ENCODE assay signal across 1 cellular context in genomic region chr17:78258323-78259229, GRCh38.
A peak's percentile ranks its signal among the peaks of the same experiment; 100 is the strongest.
TF ChIP-seq lines count a peak whose summit lies in the region.

No MANE protein-coding gene starts in this region.

TF ChIP-seq in HepG2, 621 proteins besides CTCF, POLR2A, EP300 and RAD21 (continued from another document):
- TF ChIP-seq PATZ1 (CRISPR knock-in tag; IDR thresholded peaks at IDR 0.05) = peak; percentile 53; the same call in 1 of the 2 replicates
- TF ChIP-seq ZBTB21 (CRISPR knock-in tag; IDR thresholded peaks at IDR 0.05) = no peak
- TF ChIP-seq ZNF570 (CRISPR knock-in tag; IDR thresholded peaks at IDR 0.05; ENCODE audit: borderline replicate concordance) = no peak
- no peak for TF ChIP-seq ADNP (CRISPR knock-in tag; IDR thresholded peaks at IDR 0.05)
- no peak for TF ChIP-seq IKZF1 (IDR thresholded peaks at IDR 0.05)
- no peak for TF ChIP-seq ELF4 (CRISPR knock-in tag; IDR thresholded peaks at IDR 0.05; ENCODE audit: borderline replicate concordance)
- no peak for TF ChIP-seq NR2F6 (IDR thresholded peaks at IDR 0.05)
- TF ChIP-seq NR2F6 (CRISPR knock-in tag; IDR thresholded peaks at IDR 0.05) = peak; percentile 27; the same call in 1 of the 2 replicates
- TF ChIP-seq GABPB1 (CRISPR knock-in tag; IDR thresholded peaks at IDR 0.05) = peak; percentile 70; the same call in 1 of the 2 replicates
- no peak for TF ChIP-seq ZNF296 (CRISPR knock-in tag; conservative IDR thresholded peaks at IDR 0.05)
- TF ChIP-seq RAD51 (IDR thresholded peaks at IDR 0.05; ENCODE audit: borderline replicate concordance) = no peak
- TF ChIP-seq SOX5 (CRISPR knock-in tag; IDR thresholded peaks at IDR 0.05; ENCODE audit: borderline replicate concordance) = no peak
- TF ChIP-seq FIP1L1 (IDR thresholded peaks at IDR 0.05; ENCODE audit: borderline replicate concordance, insufficient read depth, low read depth, low read length) = no peak
- TF ChIP-seq ZNF446 (CRISPR knock-in tag; IDR thresholded peaks at IDR 0.05) = no peak
- no peak for TF ChIP-seq JUNB (CRISPR knock-in tag; IDR thresholded peaks at IDR 0.05; ENCODE audit: borderline replicate concordance)
- no peak for TF ChIP-seq YY1 (IDR thresholded peaks at IDR 0.05; ENCODE audit: insufficient read depth, insufficient replicate concordance, low read depth, low read length)
- TF ChIP-seq ZNF816 (CRISPR knock-in tag; IDR thresholded peaks at IDR 0.05; ENCODE audit: borderline replicate concordance) = no peak
- TF ChIP-seq ZMYM3 (CRISPR knock-in tag; IDR thresholded peaks at IDR 0.05) = no peak
- no peak for TF ChIP-seq BRD4 (CRISPR knock-in tag; IDR thresholded peaks at IDR 0.05)
- TF ChIP-seq ZNF746 (CRISPR knock-in tag; IDR thresholded peaks at IDR 0.05) = no peak
- no peak for TF ChIP-seq HOXA9 (CRISPR knock-in tag; IDR thresholded peaks at IDR 0.05; ENCODE audit: borderline replicate concordance)
- TF ChIP-seq FOSL1 (CRISPR knock-in tag; IDR thresholded peaks at IDR 0.05; ENCODE audit: borderline replicate concordance) = no peak
- TF ChIP-seq GATA4 (IDR thresholded peaks at IDR 0.05; ENCODE audit: borderline replicate concordance, low read depth) = peak; percentile 27; the same call in 1 of the 2 replicates
- no peak for TF ChIP-seq ZNF234 (CRISPR knock-in tag; conservative IDR thresholded peaks at IDR 0.05)
- no peak for TF ChIP-seq SNAPC5 (CRISPR knock-in tag; IDR thresholded peaks at IDR 0.05; ENCODE audit: borderline replicate concordance)
- TF ChIP-seq ZFP37 (CRISPR knock-in tag; IDR thresholded peaks at IDR 0.05; ENCODE audit: borderline replicate concordance) = no peak
- TF ChIP-seq CENPT (CRISPR knock-in tag; IDR thresholded peaks at IDR 0.05; ENCODE audit: low read depth) = no peak
- TF ChIP-seq JUND (CRISPR knock-in tag; IDR thresholded peaks at IDR 0.05) = no peak
- TF ChIP-seq ZNF354B (CRISPR knock-in tag; IDR thresholded peaks at IDR 0.05) = no peak
- no peak for TF ChIP-seq TOE1 (CRISPR knock-in tag; IDR thresholded peaks at IDR 0.05)
- TF ChIP-seq ATF7-NPFF (CRISPR knock-in tag; IDR thresholded peaks at IDR 0.05; ENCODE audit: low read depth) = no peak
- no peak for TF ChIP-seq E2F2 (CRISPR knock-in tag; IDR thresholded peaks at IDR 0.05; ENCODE audit: borderline replicate concordance)
- TF ChIP-seq ZNF550 (CRISPR knock-in tag; IDR thresholded peaks at IDR 0.05; ENCODE audit: borderline replicate concordance) = no peak
- no peak for TF ChIP-seq PCBP2 (optimal IDR thresholded peaks at IDR 0.05; ENCODE audit: low read depth, low read length, poor library complexity, severe bottlenecking)
- TF ChIP-seq TOPORS (CRISPR knock-in tag; IDR thresholded peaks at IDR 0.05) = no peak
- TF ChIP-seq HDAC6 (IDR thresholded peaks at IDR 0.05; ENCODE audit: low read depth, low read length) = no peak
- TF ChIP-seq FOXK2 (IDR thresholded peaks at IDR 0.05) = no peak
- TF ChIP-seq RARA (CRISPR knock-in tag; IDR thresholded peaks at IDR 0.05) = peak; percentile 53; the same call in 1 of the 2 replicates
- TF ChIP-seq SPEN (CRISPR knock-in tag; IDR thresholded peaks at IDR 0.05; ENCODE audit: low read depth) = no peak
- TF ChIP-seq TBX2 (CRISPR knock-in tag; IDR thresholded peaks at IDR 0.05; ENCODE audit: borderline replicate concordance) = no peak
- no peak for TF ChIP-seq CEBPZ (IDR thresholded peaks at IDR 0.05; ENCODE audit: low read length)
- no peak for TF ChIP-seq MIER3 (CRISPR knock-in tag; IDR thresholded peaks at IDR 0.05; ENCODE audit: borderline replicate concordance)
- TF ChIP-seq KDM4B (CRISPR knock-in tag; IDR thresholded peaks at IDR 0.05) = no peak
- no peak for TF ChIP-seq ZNF350 (CRISPR knock-in tag; IDR thresholded peaks at IDR 0.05; ENCODE audit: borderline replicate concordance, low read depth)
- TF ChIP-seq HOXA3 (CRISPR knock-in tag; IDR thresholded peaks at IDR 0.05) = no peak
- TF ChIP-seq ZNF333 (CRISPR knock-in tag; IDR thresholded peaks at IDR 0.05; ENCODE audit: borderline replicate concordance) = no peak
- TF ChIP-seq ATF6 (CRISPR knock-in tag; conservative IDR thresholded peaks at IDR 0.05) = no peak
- no peak for TF ChIP-seq MTA1 (CRISPR knock-in tag; IDR thresholded peaks at IDR 0.05; ENCODE audit: borderline replicate concordance)
